ENCODE assay signal across 8 cellular contexts in the genomic region with DNA sequence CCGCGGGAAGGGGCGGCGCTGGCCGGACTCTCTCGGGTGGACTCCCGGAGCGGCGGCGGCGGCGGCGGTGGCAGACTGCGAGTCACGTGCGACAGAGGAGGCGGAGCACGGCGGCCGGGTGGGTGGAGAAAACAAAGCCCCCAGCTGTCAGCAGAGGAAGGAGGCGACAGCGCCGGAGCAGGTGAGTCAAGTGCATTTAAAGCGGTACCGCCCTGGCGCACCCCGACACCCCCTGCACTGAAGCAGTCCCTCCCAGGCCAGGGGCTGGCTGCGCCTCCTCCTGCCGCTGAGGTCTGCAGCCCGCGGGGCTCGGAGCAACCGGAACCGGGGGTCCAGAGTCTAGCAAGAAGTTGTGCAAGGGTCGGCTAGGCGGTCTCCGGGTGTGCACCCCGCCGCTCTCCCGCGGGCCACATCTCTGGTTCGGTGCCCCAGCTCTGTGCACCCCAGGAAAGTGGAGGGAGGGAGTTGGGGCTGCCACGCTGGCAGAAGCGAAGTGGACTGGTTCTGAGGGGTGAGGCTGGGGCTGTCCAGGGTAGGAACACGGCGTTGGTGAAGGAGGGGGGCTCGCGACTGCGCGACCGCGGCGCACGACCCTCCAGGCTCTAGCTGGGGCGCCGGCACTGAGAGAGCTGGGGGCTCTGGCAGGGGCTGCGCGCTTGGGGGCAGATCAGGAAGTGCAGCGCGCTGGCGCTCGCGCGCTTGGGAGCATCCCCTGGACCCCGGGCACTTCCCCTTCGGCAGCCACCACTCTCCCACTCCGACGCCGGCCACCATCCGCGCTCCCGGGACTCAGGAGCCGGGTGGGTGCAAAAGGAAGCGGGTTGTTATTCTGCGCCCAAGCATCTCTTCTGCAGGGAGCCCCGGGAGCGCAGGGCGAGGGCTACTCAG.
DNase-seq lines count a peak whose midpoint lies in the region; ATAC-seq lines count a peak whose summit lies in the region.

No MANE protein-coding gene starts in this region.

- no peaks in the 10 kb centered on the region for H3K79me2 ChIP-seq in ACC112 (ENCODE audit: control insufficient read depth, insufficient read depth, low read length, unreplicated experiment)
- H3K79me2 ChIP-seq in mesendoderm (ENCODE audit: control insufficient read depth, insufficient read depth, low read length) = no peaks in the 10 kb centered on the region

- no peak overlapping the region for H3K4ac ChIP-seq in mesendoderm (ENCODE audit: low read depth, low read length)

- no peak overlapping the region for H3K23ac ChIP-seq in mesendoderm (ENCODE audit: low read length)

- H3K27me3 ChIP-seq in ACC112 (ENCODE audit: insufficient read depth, low read length) = peaks cover 27% of the 10 kb centered on the region
- H3K27me3 ChIP-seq in mesendoderm (ENCODE audit: insufficient read depth, low read length, poor library complexity) = peaks cover 3% of the 10 kb centered on the region

- no peak overlapping the region for H3K27ac ChIP-seq in ACC112 (ENCODE audit: low read depth, low read length)
- no peak overlapping the region for H3K27ac ChIP-seq in mesendoderm (ENCODE audit: low read depth, low read length)

- H3K36me3 ChIP-seq in ACC112 (ENCODE audit: insufficient read depth, low read length) (no peaks in the 10 kb centered on the region), mesendoderm (ENCODE audit: control insufficient read depth, insufficient read depth, low read length) (no peaks in the 10 kb centered on the region)

- H3K36me3 Mint-ChIP-seq in activated CD8-positive, alpha-beta T cell treated with anti-CD3 and anti-CD28 coated beads, Interleukin-2, amount 10 ng/mL, durations not matched to agents 7 days and 5 days (ENCODE audit: low read depth) = no peaks in the 10 kb centered on the region

- H3K79me1 ChIP-seq in mesendoderm (ENCODE audit: low read length) = no peaks in the 10 kb centered on the region

- no peak overlapping the region for H2BK5ac ChIP-seq in mesendoderm (ENCODE audit: low read length)

- ATAC-seq in GM19023 (IDR thresholded peaks at IDR 0.05; ENCODE audit: unreplicated experiment) = peak; percentile 77
- peak; percentile 70 for ATAC-seq in HG03280 (IDR thresholded peaks at IDR 0.05; ENCODE audit: unreplicated experiment)
- ATAC-seq in activated CD8-positive, alpha-beta T cell treated with anti-CD3 and anti-CD28 coated beads, Interleukin-2, amount 10 ng/mL, durations not matched to agents 7 days and 5 days = peak; percentile 84

- no peak overlapping the region for H3K18ac ChIP-seq in mesendoderm (ENCODE audit: low read length)

- H3K4me3 ChIP-seq in ACC112 (ENCODE audit: low read depth, low read length) (peak overlapping the region; percentile 80), mesendoderm (ENCODE audit: low read length) (peak overlapping the region; percentile 12)

- POLR2A ChIA-PET in activated CD8-positive, alpha-beta T cell treated with anti-CD3 and anti-CD28 coated beads, Interleukin-2, amount 10 ng/mL, durations not matched to agents 7 days and 5 days (lab: Charles Lee) = interaction anchor here (0.8 to 1.4 kb wide), 3 partner anchors 65 to 367 kb away, joined by 3 to 5 read pairs (median 3); partner anchors contain the start of genes ZNF24 and ZSCAN30

- peak overlapping the region; percentile 2 for H3K9ac ChIP-seq in mesendoderm (ENCODE audit: low read length)

- DNase-seq in NCI-H524 treated with DMSO at 0.1 percent for 48 hours (lab: John Stamatoyannopoulos, UW) (peak; percentile 17), mesendoderm (peak; percentile 72)
- peak; percentile 88 for DNase-seq in activated CD8-positive, alpha-beta T cell treated with anti-CD3 and anti-CD28 coated beads, Interleukin-2, amount 10 ng/mL, durations not matched to agents 7 days and 5 days
- DNase-seq in effector CD4-positive, alpha-beta T cell = peak; percentile 68
- peak; percentile 72 for DNase-seq in stimulated activated CD8-positive, alpha-beta memory T cell treated with anti-CD3 and anti-CD28 coated beads, Interleukin-12 subunit alpha, Interleukin-12 subunit beta, amount 100 ng/mL, for 4 hours (ENCODE audit: low read depth)

- no peaks in the 10 kb centered on the region for H3K9me3 Mint-ChIP-seq in activated CD8-positive, alpha-beta T cell treated with anti-CD3 and anti-CD28 coated beads, Interleukin-2, amount 10 ng/mL, durations not matched to agents 7 days and 5 days (ENCODE audit: insufficient read depth)

- H4K5ac ChIP-seq in mesendoderm (ENCODE audit: low read length) = no peak overlapping the region

- peak overlapping the region; percentile 88 for H3K4me2 ChIP-seq in mesendoderm (ENCODE audit: low read length)

- peak overlapping the region; percentile 57 for H3K56ac ChIP-seq in mesendoderm (ENCODE audit: low read length)

- no peak overlapping the region for H2BK15ac ChIP-seq in mesendoderm (replicated peaks; ENCODE audit: low read depth)

- H2AFZ ChIP-seq in ACC112 (ENCODE audit: low read length, unreplicated experiment) = peak overlapping the region; percentile 53

- CTCF ChIA-PET in activated CD8-positive, alpha-beta T cell treated with anti-CD3 and anti-CD28 coated beads, Interleukin-2, amount 10 ng/mL, durations not matched to agents 7 days and 5 days (lab: Charles Lee) = interaction anchor here (0.7 to 1.5 kb wide), 2 partner anchors 70 to 111 kb away, joined by 3 to 4 read pairs; no protein-coding TSS in a partner anchor

- WGBS in mesendoderm (ENCODE audit: extremely low coverage, insufficient coverage, low lambda C conversion rate) = no CpG with 5 or more reads among the region's 78 CpGs

- H3K27ac Mint-ChIP-seq in activated CD8-positive, alpha-beta T cell treated with anti-CD3 and anti-CD28 coated beads, Interleukin-2, amount 10 ng/mL, durations not matched to agents 7 days and 5 days = peak overlapping the region; percentile 28

- H2AK5ac ChIP-seq in mesendoderm (ENCODE audit: low read length) = no peak overlapping the region

- H3K27me3 Mint-ChIP-seq in activated CD8-positive, alpha-beta T cell treated with anti-CD3 and anti-CD28 coated beads, Interleukin-2, amount 10 ng/mL, durations not matched to agents 7 days and 5 days (ENCODE audit: low read depth) = peaks cover 28% of the 10 kb centered on the region

- no peak overlapping the region for H4K8ac ChIP-seq in mesendoderm (ENCODE audit: low read depth, low read length)

- no peak overlapping the region for H2BK120ac ChIP-seq in mesendoderm (ENCODE audit: low read depth, low read length)

- H3K4me1 Mint-ChIP-seq in activated CD8-positive, alpha-beta T cell treated with anti-CD3 and anti-CD28 coated beads, Interleukin-2, amount 10 ng/mL, durations not matched to agents 7 days and 5 days (ENCODE audit: low read depth) = peaks cover 18% of the 10 kb centered on the region

- H3K4me3 Mint-ChIP-seq in activated CD8-positive, alpha-beta T cell treated with anti-CD3 and anti-CD28 coated beads, Interleukin-2, amount 10 ng/mL, durations not matched to agents 7 days and 5 days = peak overlapping the region; percentile 80

- H3K4me1 ChIP-seq in ACC112 (ENCODE audit: control insufficient read depth, insufficient read depth, low read length, unreplicated experiment) (peaks cover 6% of the 10 kb centered on the region), mesendoderm (ENCODE audit: control insufficient read depth, low read depth, low read length) (peaks cover 2% of the 10 kb centered on the region)

Comparison
In these comparisons a context has a peak if more than half of its experiments do, and no peak if none do; other contexts are left out.
1. DNase-seq: peak in every context shown above with its lines; median percentile 88 in activated CD8-positive, alpha-beta T cell treated with anti-CD3 and anti-CD28 coated beads, Interleukin-2, amount 10 ng/mL, durations not matched to agents 7 days and 5 days; 72 in mesendoderm; 72 in stimulated activated CD8-positive, alpha-beta memory T cell treated with anti-CD3 and anti-CD28 coated beads, Interleukin-12 subunit alpha, Interleukin-12 subunit beta, amount 100 ng/mL, for 4 hours; 68 in effector CD4-positive, alpha-beta T cell; 17 in NCI-H524 treated with DMSO at 0.1 percent for 48 hours.